In genomic region chr17:44661835-44662234, GRCh38 we compare ENCODE assay signal across 37 cellular contexts. TPM values are rescaled to one million over a fixed set of nuclear protein-coding genes. Genes with fewer than 3 reads are reported as not detected.
"Had no signal": no experiment of that assay in that cellular context is flagged by ENCODE, and none has a peak within 500 bp of the region (broad histone marks: within the 10 kb centered on the region; RNA-seq: fewer than 3 reads in every experiment).

No MANE protein-coding gene starts in this region.

- H3K4me3 ChIP-seq: MG63 had no signal

- H3K27ac ChIP-seq: KMS-11 had no signal

- H3K4me2 ChIP-seq: KMS-11 had no signal

- H3K9me3 ChIP-seq: MG63 had no signal

- DNase-seq: Karpas-422, Kasumi-1, MG63, MM.1S, MV-4-11, NCI-H1048, NCI-H1092, NCI-H1092 treated with DMSO at 0.1 percent for 48 hours, NCI-H1105, NCI-H1417, NCI-H1417 treated with DMSO at 0.1 percent for 48 hours, NCI-H1436, NCI-H1436 treated with DMSO at 0.1 percent for 48 hours, NCI-H146, NCI-H1694, NCI-H1694 treated with DMSO at 0.1 percent for 48 hours, NCI-H187, NCI-H187 treated with DMSO at 0.1 percent for 48 hours, NCI-H1930, NCI-H2029, NCI-H2029 treated with DMSO at 0.1 percent for 48 hours, NCI-H2081, NCI-H2081 treated with DMSO at 0.1 percent for 48 hours, NCI-H2107, NCI-H2171, NCI-H2171 treated with DMSO at 0.1 percent for 48 hours, NCI-H2227 treated with DMSO at 0.1 percent for 48 hours, NCI-H226, NCI-H345, NCI-H446, NCI-H446 treated with DMSO at 0.1 percent for 48 hours, NCI-H510A, NCI-H510A treated with DMSO at 0.1 percent for 48 hours, NCI-H524 had no signal

- H3K36me3 ChIP-seq: MG63 had no signal

- H3K9ac ChIP-seq: KMS-11 had no signal

RNA-seq across cellular contexts. Expression of gene MEIOC, which starts 5.6 kb away (rescaled TPM):
- total RNA-seq: M059J, MCF 10A had no signal
